In genomic region chr9:78035369-78035993, GRCh38 we compare ENCODE assay signal across 8 cellular contexts. TPM values are rescaled to one million over a fixed set of nuclear protein-coding genes. Genes with fewer than 3 reads are reported as not detected.
DNase-seq lines count a peak whose midpoint lies in the region; ATAC-seq, FAIRE-seq and TF ChIP-seq lines count a peak whose summit lies in the region.

No MANE protein-coding gene starts in this region.

- peak overlapping the region; percentile 86 for H2AFZ ChIP-seq in K562 (ENCODE audit: low read depth, low read length)

- CTCF ChIA-PET in K562 (lab: Yijun Ruan, JAX; ENCODE audit: low intra/inter-chr PET ratio), result interaction anchor here (1.1 to 1.2 kb wide), 5 partner anchors 57 to 578 kb away, joined by 3 to 5 read pairs (median 3); no protein-coding TSS in a partner anchor

- H4K20me1 ChIP-seq in K562 (replicated peaks; ENCODE audit: control insufficient read depth, insufficient read depth, low read length), result no peaks in the 10 kb centered on the region

- no peaks in the 10 kb centered on the region for H3K9me1 ChIP-seq in K562 (ENCODE audit: control insufficient read depth, insufficient read depth, low read length)

- DNase-seq in ACHN (peak; percentile 59), GM13976 (ENCODE audit: low spot score) (peak; percentile 56), NCI-H1417 treated with DMSO at 0.1 percent for 48 hours (lab: John Stamatoyannopoulos, UW) (peak; percentile 53), SW480 (ENCODE audit: low spot score) (peak; percentile 78), K562 (ENCODE audit: extremely low read depth in 1 of 4, low spot score in 3 of 4) (peak; percentile 45 to 80 (median 46)), iPS DF 4.7 (ENCODE audit: extremely low read depth, low spot score) (peak; percentile 68), gastrocnemius medialis (peak; percentile 23 to 38)

- TF ChIP-seq POLR2A in K562 (conservative IDR thresholded peaks at IDR 0.05), result no peak
- TF ChIP-seq POLR2A in gastrocnemius medialis (IDR thresholded peaks at IDR 0.05), result no peak

- no peak overlapping the region for H3K4me3 ChIP-seq in K562
- H3K4me3 ChIP-seq in gastrocnemius medialis, result no peak overlapping the region

- POLR2A ChIA-PET in K562 (lab: Yijun Ruan, JAX), result interaction anchor here (0.6 to 1.0 kb wide), 3 partner anchors 10 to 39 kb away, joined by 3 read pairs; no protein-coding TSS in a partner anchor

- H3K4me1 ChIP-seq in K562 (replicated peaks in 1 of 2; ENCODE audit: control insufficient read depth in 2 of 2, insufficient read depth in 2 of 2, low read length in 2 of 2) (peaks cover 8 to 17% of the 10 kb centered on the region in 2 experiments), gastrocnemius medialis (peaks cover 3 to 9% of the 10 kb centered on the region in 2 donors)

- TF ChIP-seq CTCF in GM13976 (IDR thresholded peaks at IDR 0.05; ENCODE audit: borderline replicate concordance, control extremely low read depth, extremely low read depth, insufficient read depth, missing control alignments) (peak; percentile 60), K562 (IDR thresholded peaks at IDR 0.05 in 2 of 3, conservative IDR thresholded peaks at IDR 0.05 in 1 of 3; ENCODE audit: insufficient read depth in 2 of 3, low read depth in 1 of 3, low read length in 3 of 3) (peak; percentile 65 to 79 (median 70)), gastrocnemius medialis (IDR thresholded peaks at IDR 0.05 in 4 of 5, conservative IDR thresholded peaks at IDR 0.05 in 1 of 5) (peak; percentile 72 to 89 (median 74))

- peak; percentile 73 to 83 for TF ChIP-seq RAD21 in K562 (CRISPR knock-in tag; conservative IDR thresholded peaks at IDR 0.05 in 1 of 2, IDR thresholded peaks at IDR 0.05 in 1 of 2)

- intact Hi-C loops in K562 (cut with micrococcal nuclease), result loop anchor here (1.0 to 10.0 kb wide), 4 partner anchors 58 to 371 kb away; no protein-coding TSS in a partner anchor
- intact Hi-C loops in gastrocnemius medialis (cut with DNase I; ENCODE audit: low total_unique reads), result loop anchor here (2.0 to 10.0 kb wide), 4 partner anchors 59 to 391 kb away; partner anchors contain the start of gene GNA14

- H3K27me3 ChIP-seq in K562 (ENCODE audit: control insufficient read depth in 2 of 2, insufficient read depth in 2 of 2, low read length in 2 of 2) (no peaks in the 10 kb centered on the region), gastrocnemius medialis (no peaks in the 10 kb centered on the region)

- in situ Hi-C loops in ACHN (cut with HindIII; ENCODE audit: low pct_ligation_motif_present, low pct_unique_long_range_greater_than_20kb, low sequenced_read_pairs), result no loop called here
- in situ Hi-C loops in GM13976 (cut with MboI; ENCODE audit: low sequenced_read_pairs, unreplicated experiment), result no loop called here
- in situ Hi-C loops in K562 (cut with MboI), result loop anchor here (10.0 kb wide), 1 partner anchor 51 kb away; no protein-coding TSS in a partner anchor
- in situ Hi-C loops in gastrocnemius medialis (cut with MboI; ENCODE audit: low sequenced_read_pairs in 4 of 4), result loop anchor here (10.0 to 25.0 kb wide), 8 partner anchors 61 to 598 kb away; no protein-coding TSS in a partner anchor

- no peak for TF ChIP-seq EP300 in K562 (IDR thresholded peaks at IDR 0.05; ENCODE audit: low read length)

- peak overlapping the region; percentile 29; the same call in 1 of the 2 replicates for H3K4me2 ChIP-seq in K562 (ENCODE audit: insufficient read depth, low read length)

- peaks cover 12% of the 10 kb centered on the region for H3K79me2 ChIP-seq in K562 (ENCODE audit: control insufficient read depth, insufficient read depth, low read length)

- H3K36me3 ChIP-seq in K562 (ENCODE audit: control insufficient read depth, insufficient read depth, low read length) (no peaks in the 10 kb centered on the region), gastrocnemius medialis (no peaks in the 10 kb centered on the region)

- H3K9me3 ChIP-seq in K562 (replicated peaks; ENCODE audit: control insufficient read depth, insufficient read depth, low read depth, low read length), result no peaks in the 10 kb centered on the region
- no peaks in the 10 kb centered on the region for H3K9me3 ChIP-seq in gastrocnemius medialis

- peak; percentile 17 for ATAC-seq in K562
- peak; percentile 15 to 22 for ATAC-seq in gastrocnemius medialis
- ATAC-seq in GM21576 (IDR thresholded peaks at IDR 0.05; ENCODE audit: unreplicated experiment), result no peak

- WGBS in K562 (ENCODE audit: insufficient coverage, low coverage, missing lambda C conversion rate), result 27% methylated on average over 8 of the region's 10 CpGs

- no TSS peak for BruUV-seq in K562 (replicated peaks; lab: Mats Ljungman, UMichigan)

- peak overlapping the region in 1 of 2 experiments; percentile 13; a peak in 1 of 4 replicates for H3K9ac ChIP-seq in K562 (ENCODE audit: insufficient read depth in 1 of 2, low read depth in 2 of 2, low read length in 2 of 2)

- peak overlapping the region; percentile 15; the same call in 1 of the 3 replicates for H3K27ac ChIP-seq in K562 (ENCODE audit: extremely low read depth, low read depth, low read length)
- H3K27ac ChIP-seq in gastrocnemius medialis, result peak overlapping the region; percentile 1 to 53 (median 36)

- peak; percentile 84 for FAIRE-seq in K562 (lab: Jason Lieb, UNC)

TF ChIP-seq in K562, 482 proteins besides CTCF, POLR2A, EP300 and RAD21 (continues in another document):
- 0 out of 2 replicates have a peak, but pooled peaks have one; percentile 26 for TF ChIP-seq DEAF1 (CRISPR knock-in tag; IDR thresholded peaks at IDR 0.05)
- 0 out of 2 replicates have a peak, but pooled peaks have one; percentile 6 for TF ChIP-seq CREM (IDR thresholded peaks at IDR 0.05; ENCODE audit: low read depth)
- peak; percentile 37; the same call in 1 of the 2 replicates for TF ChIP-seq SMC3 (conservative IDR thresholded peaks at IDR 0.05; ENCODE audit: insufficient read depth, low read depth, low read length)
- no peak for TF ChIP-seq PRMT5 (CRISPR knock-in tag; IDR thresholded peaks at IDR 0.05)
- no peak for TF ChIP-seq ZBTB17 (CRISPR knock-in tag; IDR thresholded peaks at IDR 0.05)
- TF ChIP-seq RBFOX2 (IDR thresholded peaks at IDR 0.05; ENCODE audit: low read depth, low read length), result no peak
- no peak for TF ChIP-seq HDAC2 (IDR thresholded peaks at IDR 0.05)

RNA-seq across cellular contexts. Expression of gene GNAQ, which starts 3.9 kb away (rescaled TPM):
- 28.6 and 79.4 TPM in 2 replicates for total RNA-seq in K562 (2011; cell fraction: chromatin; rRNA removed; ENCODE audit: low replicate concordance)
- total RNA-seq in K562 (2011; cell fraction: nucleolus; rRNA removed), result 5.3 and 7.6 TPM in 2 replicates
- 12.1 and 18.6 TPM in 2 replicates for total RNA-seq in K562 (2011; cell fraction: nucleoplasm; rRNA removed)
- total RNA-seq in K562 (2014; rRNA removed), result 9.7 and 10.9 TPM in 2 replicates
- 17.5 and 20.7 TPM in 2 replicates for total RNA-seq in K562 (2014; rRNA removed; fragmentation: Illumina TruSeq; extraction: Trizol)
- total RNA-seq in K562 (2015; rRNA removed; fragmentation: Illumina TruSeq; extraction: Trizol), result 17.8 and 18.8 TPM in 2 replicates
- 23.7 and 27.9 TPM in 2 replicates for total RNA-seq in K562 (2021)
- polyA plus RNA-seq in K562 (2011; rRNA removed), result 19.4 and 25.6 TPM in 2 replicates
- 6.6 and 11.7 TPM in 2 replicates for polyA plus RNA-seq in K562 (2011; cell fraction: cytosol; rRNA removed)
- 14.6 and 27.6 TPM in 2 replicates for polyA plus RNA-seq in K562 (2011; cell fraction: nucleus; rRNA removed)
- 9.4 and 13.0 TPM in 2 replicates for polyA plus RNA-seq in K562 (2012)
- polyA plus RNA-seq in K562 (2014; fragmentation: Illumina TruSeq; extraction: Trizol), result 21.3 and 22.2 TPM in 2 replicates
- polyA plus RNA-seq in K562 (2014; fragmentation: Nextera tagmentation; extraction: Ambion mirVana), result 1 to 10 TPM; 4.8 to 8.9 TPM
- polyA plus RNA-seq in K562 (2014; rRNA removed), result 10.4 and 11.0 TPM in 2 replicates
- polyA minus RNA-seq in K562 (2011; rRNA and poly(A)+ RNA removed), result 115 and 117 TPM in 2 replicates
- polyA minus RNA-seq in K562 (2011; cell fraction: cytosol; rRNA and poly(A)+ RNA removed), result 18.7 and 22.0 TPM in 2 replicates
- 10.4 and 13.6 TPM in 2 replicates for polyA minus RNA-seq in K562 (2011; cell fraction: nucleus; rRNA and poly(A)+ RNA removed)
- 10 to 100 TPM; 11.3 to 25.9 (median 18.7) TPM for total RNA-seq in gastrocnemius medialis

Comparison
In these comparisons a context has a peak if more than half of its experiments do, and no peak if none do; other contexts are left out.
1. in situ Hi-C loops: an anchor here in K562 (10.0 kb wide) and gastrocnemius medialis (10.0 to 25.0 kb wide); none called in ACHN and GM13976.